2 cellular contexts compared by ENCODE assay signal in the genomic region with DNA sequence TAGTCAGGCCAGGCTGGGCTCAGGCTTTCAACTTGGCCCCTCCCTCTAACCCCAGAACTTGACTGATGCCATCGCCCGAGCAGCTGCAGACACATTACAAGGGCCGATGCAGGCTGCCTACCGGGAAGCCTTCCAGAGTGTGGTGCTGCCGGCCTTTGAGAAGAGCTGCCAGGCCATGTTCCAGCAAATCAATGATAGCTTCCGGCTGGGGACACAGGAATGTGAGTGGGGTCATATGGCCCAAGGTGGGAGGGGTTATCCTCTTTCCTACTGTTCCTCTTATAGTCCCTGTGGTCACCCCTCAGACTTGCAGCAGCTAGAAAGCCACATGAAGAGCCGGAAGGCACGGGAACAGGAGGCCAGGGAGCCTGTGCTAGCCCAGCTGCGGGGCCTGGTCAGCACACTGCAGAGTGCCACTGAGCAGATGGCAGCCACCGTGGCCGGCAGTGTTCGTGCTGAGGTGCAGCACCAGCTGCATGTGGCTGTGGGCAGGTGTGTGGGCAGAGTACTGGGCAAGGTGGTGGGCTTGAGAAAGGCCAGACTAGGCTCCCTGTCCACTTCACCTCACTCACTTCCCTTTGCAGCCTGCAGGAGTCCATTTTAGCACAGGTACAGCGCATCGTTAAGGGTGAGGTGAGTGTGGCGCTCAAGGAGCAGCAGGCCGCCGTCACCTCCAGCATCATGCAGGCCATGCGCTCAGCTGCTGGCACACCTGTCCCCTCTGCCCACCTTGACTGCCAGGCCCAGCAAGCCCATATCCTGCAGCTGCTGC.
TF ChIP-seq lines count a peak whose summit lies in the region.

No MANE protein-coding gene starts in this region.

TF ChIP-seq in IMR-90, 13 proteins besides CTCF, POLR2A, EP300 and RAD21:
- TF ChIP-seq, protein P1, sequence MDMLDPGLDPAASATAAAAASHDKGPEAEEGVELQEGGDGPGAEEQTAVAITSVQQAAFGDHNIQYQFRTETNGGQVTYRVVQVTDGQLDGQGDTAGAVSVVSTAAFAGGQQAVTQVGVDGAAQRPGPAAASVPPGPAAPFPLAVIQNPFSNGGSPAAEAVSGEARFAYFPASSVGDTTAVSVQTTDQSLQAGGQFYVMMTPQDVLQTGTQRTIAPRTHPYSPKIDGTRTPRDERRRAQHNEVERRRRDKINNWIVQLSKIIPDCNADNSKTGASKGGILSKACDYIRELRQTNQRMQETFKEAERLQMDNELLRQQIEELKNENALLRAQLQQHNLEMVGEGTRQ (IDR thresholded peaks at IDR 0.05; ENCODE audit: low read depth, low read length): no peak
- TF ChIP-seq CHD1 (IDR thresholded peaks at IDR 0.05; ENCODE audit: low read depth, low read length) (no peak), MXI1 (IDR thresholded peaks at IDR 0.05; ENCODE audit: borderline replicate concordance, low read depth, low read length) (no peak), ELK1 (IDR thresholded peaks at IDR 0.05; ENCODE audit: borderline replicate concordance, low read depth, low read length) (no peak), BHLHE40 (IDR thresholded peaks at IDR 0.05; ENCODE audit: low read depth, low read length) (no peak)
TF ChIP-seq in IMR-90: peak in this region for 0.

TF ChIP-seq in GM23338, 12 proteins besides CTCF, POLR2A, EP300 and RAD21:
- TF ChIP-seq EZH2 (IDR thresholded peaks at IDR 0.05; ENCODE audit: low read depth, unreplicated experiment) (no peak), ZNF331 (CRISPR knock-in tag; IDR thresholded peaks at IDR 0.05; ENCODE audit: low read depth) (no peak), NANOG (IDR thresholded peaks at IDR 0.05; ENCODE audit: borderline replicate concordance) (no peak), STAT1 (IDR thresholded peaks at IDR 0.05; ENCODE audit: unreplicated experiment) (no peak), JUNB (IDR thresholded peaks at IDR 0.05; ENCODE audit: unreplicated experiment) (no peak), ZNF462 (CRISPR knock-in tag; IDR thresholded peaks at IDR 0.05) (no peak), POLR2AphosphoS5 (IDR thresholded peaks at IDR 0.05; ENCODE audit: low read depth) (no peak), CREB1 (CRISPR knock-in tag; IDR thresholded peaks at IDR 0.05; ENCODE audit: low read depth) (no peak)
- TF ChIP-seq, protein P2, sequence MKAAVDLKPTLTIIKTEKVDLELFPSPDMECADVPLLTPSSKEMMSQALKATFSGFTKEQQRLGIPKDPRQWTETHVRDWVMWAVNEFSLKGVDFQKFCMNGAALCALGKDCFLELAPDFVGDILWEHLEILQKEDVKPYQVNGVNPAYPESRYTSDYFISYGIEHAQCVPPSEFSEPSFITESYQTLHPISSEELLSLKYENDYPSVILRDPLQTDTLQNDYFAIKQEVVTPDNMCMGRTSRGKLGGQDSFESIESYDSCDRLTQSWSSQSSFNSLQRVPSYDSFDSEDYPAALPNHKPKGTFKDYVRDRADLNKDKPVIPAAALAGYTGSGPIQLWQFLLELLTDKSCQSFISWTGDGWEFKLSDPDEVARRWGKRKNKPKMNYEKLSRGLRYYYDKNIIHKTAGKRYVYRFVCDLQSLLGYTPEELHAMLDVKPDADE (IDR thresholded peaks at IDR 0.05): no peak
